Comparison of ENCODE assay signal across 14 cellular contexts in genomic region chr13:94716016-94716415, GRCh38. TPM values are rescaled to one million over a fixed set of nuclear protein-coding genes. Genes with fewer than 3 reads are reported as not detected.
DNase-seq lines count a peak whose midpoint lies in the region; ATAC-seq, FAIRE-seq and TF ChIP-seq lines count a peak whose summit lies in the region.
"Had no signal": no experiment of that assay in that cellular context is flagged by ENCODE, and none has a peak within 500 bp of the region (broad histone marks: within the 10 kb centered on the region; RNA-seq: fewer than 3 reads in every experiment).

No MANE protein-coding gene starts in this region.

- H3K4me3 ChIP-seq in KMS-11 (IDR thresholded peaks at IDR 0.05; ENCODE audit: insufficient read depth, low read depth, low read length) (no peak overlapping the region), astrocyte of the cerebellum (ENCODE audit: low read depth, low read length) (no peak overlapping the region), HepG2 (replicated peaks in 1 of 3; ENCODE audit: insufficient read depth in 1 of 3, low read depth in 2 of 3, low read length in 3 of 3) (no peak overlapping the region)

- H3K9ac ChIP-seq in KMS-11 (no peak overlapping the region), HepG2 (ENCODE audit: insufficient read depth, low read depth, low read length) (no peak overlapping the region)

- TF ChIP-seq POLR2A in HepG2 (IDR thresholded peaks at IDR 0.05; ENCODE audit: insufficient read depth in 1 of 2, low read depth in 2 of 2, low read length in 2 of 2) = no peak

- no peaks in the 10 kb centered on the region for H3K9me3 ChIP-seq in HepG2 (ENCODE audit: low read length)
- H3K9me3 ChIP-seq: neutrophil had no signal

- 49% methylated on average over 5 of the region's 5 CpGs for WGBS in HepG2 (ENCODE audit: low lambda C conversion rate)

- H3K36me3 ChIP-seq in KMS-11 (ENCODE audit: insufficient read depth) (no peaks in the 10 kb centered on the region), HepG2 (replicated peaks in 1 of 2; ENCODE audit: control insufficient read depth in 1 of 2, insufficient read depth in 2 of 2, low read length in 2 of 2) (no peaks in the 10 kb centered on the region)
- H3K36me3 ChIP-seq: neutrophil had no signal

- POLR2A ChIA-PET in HepG2 (lab: Yijun Ruan, JAX) = no interaction called here

- H3K79me2 ChIP-seq in KMS-11 (ENCODE audit: insufficient read depth, low read depth) = no peaks in the 10 kb centered on the region
- no peaks in the 10 kb centered on the region for H3K79me2 ChIP-seq in HepG2 (ENCODE audit: insufficient read depth, low read length)

- TF ChIP-seq CTCF in D721Med (IDR thresholded peaks at IDR 0.05; ENCODE audit: insufficient read depth, missing control alignments) (peak; percentile 34), KMS-11 (conservative IDR thresholded peaks at IDR 0.05; ENCODE audit: low read depth, low read length) (0 out of 2 replicates have a peak, but pooled peaks have one; percentile 17), astrocyte of the cerebellum (IDR thresholded peaks at IDR 0.05; ENCODE audit: low read depth, low read length, missing control alignments) (peak; percentile 46), HepG2 (CRISPR knock-in tag; IDR thresholded peaks at IDR 0.05) (no peak)

- H4K20me1 ChIP-seq in KMS-11 (ENCODE audit: insufficient read depth) (no peaks in the 10 kb centered on the region), HepG2 (ENCODE audit: insufficient read depth, low read length) (no peaks in the 10 kb centered on the region)

- no peaks in the 10 kb centered on the region for H3K4me1 ChIP-seq in KMS-11 (ENCODE audit: low read depth, poor library complexity, severe bottlenecking)
- H3K4me1 ChIP-seq in HepG2 (ENCODE audit: insufficient read depth, low read length) = no peaks in the 10 kb centered on the region

- H3K27me3 ChIP-seq in KMS-11 (ENCODE audit: insufficient read depth, low read depth) (no peaks in the 10 kb centered on the region), HepG2 (ENCODE audit: control insufficient read depth in 1 of 2, insufficient read depth in 2 of 2, low read length in 2 of 2) (peaks cover 0 to 30% of the 10 kb centered on the region in 2 experiments; a peak in 4 of 5 replicates)

- in situ Hi-C loops in astrocyte of the cerebellum (cut with HindIII; ENCODE audit: low sequenced_read_pairs) (no loop called here), HepG2 (cut with HindIII; ENCODE audit: extremely low pct_ligation_motif_present, low pct_unique_long_range_greater_than_20kb) (no loop called here)

- TF ChIP-seq RAD21 in HepG2 (CRISPR knock-in tag; IDR thresholded peaks at IDR 0.05) = no peak

- CTCF ChIA-PET in HepG2 (lab: Yijun Ruan, JAX; ENCODE audit: low intra/inter-chr PET ratio, low total read pairs) = no interaction called here

- H3K4me2 ChIP-seq in KMS-11 = no peak overlapping the region
- no peak overlapping the region for H3K4me2 ChIP-seq in HepG2 (ENCODE audit: low read depth, low read length)

- FAIRE-seq in D721Med (lab: Jason Lieb, UNC) (no peak), HepG2 (lab: Jason Lieb, UNC) (no peak)
- FAIRE-seq: islet of Langerhans, RCC 7860 had no signal

- no peak for ATAC-seq in HepG2
- ATAC-seq in HG03025 (IDR thresholded peaks at IDR 0.05; ENCODE audit: low FRiP score, unreplicated experiment) = no peak
- ATAC-seq: esophagus mucosa; stimulated activated effector memory CD8-positive, alpha-beta T cell treated with anti-CD3 and anti-CD28 coated beads, Interleukin-12 subunit alpha, Interleukin-12 subunit beta, amount 100 ng/mL, for 72 hours had no signal

- H2AFZ ChIP-seq in KMS-11 (ENCODE audit: low read depth) = no peak overlapping the region
- no peak overlapping the region for H2AFZ ChIP-seq in HepG2 (ENCODE audit: low read length)

- no TSS peak for BruUV-seq in HepG2 (replicated peaks; lab: Mats Ljungman, UMichigan)

- no peak for DNase-seq in D721Med (ENCODE audit: insufficient read length, low spot score)
- no peak for DNase-seq in astrocyte of the cerebellum (ENCODE audit: low read depth)
- no peak for DNase-seq in HepG2 (ENCODE audit: low spot score)
- no peak for DNase-seq in NCI-H1930 (lab: John Stamatoyannopoulos, UW)
- no peak for DNase-seq in NK-92 (lab: John Stamatoyannopoulos, UW; ENCODE audit: unreplicated experiment)
- DNase-seq: DMS79, NCI-H1048 had no signal

- intact Hi-C loops in HepG2 (cut with micrococcal nuclease; ENCODE audit: unreplicated experiment) = no loop called here

- TF ChIP-seq EP300 in HepG2 (IDR thresholded peaks at IDR 0.05; ENCODE audit: low read depth in 2 of 2, low read length in 2 of 2) = no peak
- TF ChIP-seq EP300 in HepG2 (CRISPR knock-in tag; IDR thresholded peaks at IDR 0.05; ENCODE audit: borderline replicate concordance) = no peak

- H3K27ac ChIP-seq in KMS-11 (no peak overlapping the region), HepG2 (ENCODE audit: extremely low read length, insufficient read depth, low read length) (no peak overlapping the region)
- H3K27ac ChIP-seq: neutrophil had no signal

TF ChIP-seq in HepG2, 621 proteins besides CTCF, POLR2A, EP300 and RAD21:
- no peak for TF ChIP-seq ZNF282 (IDR thresholded peaks at IDR 0.05; ENCODE audit: partially characterized antibody)
- no peak for TF ChIP-seq ZC3H4 (CRISPR knock-in tag; IDR thresholded peaks at IDR 0.05; ENCODE audit: borderline replicate concordance)
- no peak for TF ChIP-seq ATM (IDR thresholded peaks at IDR 0.05; ENCODE audit: borderline replicate concordance)
- no peak for TF ChIP-seq TSC22D2 (CRISPR knock-in tag; IDR thresholded peaks at IDR 0.05; ENCODE audit: borderline replicate concordance)
- TF ChIP-seq STAG1 (CRISPR knock-in tag; IDR thresholded peaks at IDR 0.05) = 0 out of 2 replicates have a peak, but pooled peaks have one; percentile 16

RNA-seq across cellular contexts. Expression of gene SOX21, which starts 3.7 kb away (rescaled TPM):
- total RNA-seq in HepG2 (2016; rRNA removed; fragmentation: Illumina TruSeq; extraction: Trizol) = not detected in 2 replicates
- not detected in 2 replicates for total RNA-seq in HepG2 (2016; cell fraction: cytosol; rRNA removed; fragmentation: Illumina TruSeq; extraction: Trizol; ENCODE audit: low read depth)
- not detected in 2 replicates for total RNA-seq in HepG2 (2016; cell fraction: insoluble cytoplasmic fraction; rRNA removed; fragmentation: Illumina TruSeq; extraction: Trizol)
- not detected in 2 replicates for total RNA-seq in HepG2 (2016; cell fraction: membrane; rRNA removed; fragmentation: Illumina TruSeq; extraction: Trizol)
- total RNA-seq in HepG2 (2016; cell fraction: nucleus; rRNA removed; fragmentation: Illumina TruSeq; extraction: Trizol) = not detected in 2 replicates
- polyA plus RNA-seq in HepG2 (2011; rRNA removed) = not detected in 2 replicates
- polyA plus RNA-seq in HepG2 (2011; cell fraction: cytosol; rRNA removed) = not detected in 2 replicates
- not detected in 2 replicates for polyA plus RNA-seq in HepG2 (2011; cell fraction: nucleus; rRNA removed)
- polyA plus RNA-seq in HepG2 (2012) = not detected in 2 replicates
- not detected in 2 replicates for polyA plus RNA-seq in HepG2 (2016; cell fraction: cytosol; fragmentation: Illumina TruSeq; extraction: Trizol; ENCODE audit: low read depth)
- not detected in 2 replicates for polyA plus RNA-seq in HepG2 (2016; cell fraction: insoluble cytoplasmic fraction; fragmentation: Illumina TruSeq; extraction: Trizol; ENCODE audit: low read depth)
- polyA plus RNA-seq in HepG2 (2016; cell fraction: membrane; fragmentation: Illumina TruSeq; extraction: Trizol; ENCODE audit: low read depth) = not detected in 2 replicates
- polyA plus RNA-seq in HepG2 (2016; cell fraction: nucleus; fragmentation: Illumina TruSeq; extraction: Trizol; ENCODE audit: insufficient read depth, low read depth) = not detected in 2 replicates
- polyA minus RNA-seq in HepG2 (2011; rRNA and poly(A)+ RNA removed; ENCODE audit: low replicate concordance) = not detected in 2 replicates
- polyA minus RNA-seq in HepG2 (2011; cell fraction: cytosol; rRNA and poly(A)+ RNA removed) = not detected in 2 replicates
- polyA minus RNA-seq in HepG2 (2011; cell fraction: nucleus; rRNA and poly(A)+ RNA removed) = not detected in 2 replicates
